7 cellular contexts compared by ENCODE assay signal in the genomic region with DNA sequence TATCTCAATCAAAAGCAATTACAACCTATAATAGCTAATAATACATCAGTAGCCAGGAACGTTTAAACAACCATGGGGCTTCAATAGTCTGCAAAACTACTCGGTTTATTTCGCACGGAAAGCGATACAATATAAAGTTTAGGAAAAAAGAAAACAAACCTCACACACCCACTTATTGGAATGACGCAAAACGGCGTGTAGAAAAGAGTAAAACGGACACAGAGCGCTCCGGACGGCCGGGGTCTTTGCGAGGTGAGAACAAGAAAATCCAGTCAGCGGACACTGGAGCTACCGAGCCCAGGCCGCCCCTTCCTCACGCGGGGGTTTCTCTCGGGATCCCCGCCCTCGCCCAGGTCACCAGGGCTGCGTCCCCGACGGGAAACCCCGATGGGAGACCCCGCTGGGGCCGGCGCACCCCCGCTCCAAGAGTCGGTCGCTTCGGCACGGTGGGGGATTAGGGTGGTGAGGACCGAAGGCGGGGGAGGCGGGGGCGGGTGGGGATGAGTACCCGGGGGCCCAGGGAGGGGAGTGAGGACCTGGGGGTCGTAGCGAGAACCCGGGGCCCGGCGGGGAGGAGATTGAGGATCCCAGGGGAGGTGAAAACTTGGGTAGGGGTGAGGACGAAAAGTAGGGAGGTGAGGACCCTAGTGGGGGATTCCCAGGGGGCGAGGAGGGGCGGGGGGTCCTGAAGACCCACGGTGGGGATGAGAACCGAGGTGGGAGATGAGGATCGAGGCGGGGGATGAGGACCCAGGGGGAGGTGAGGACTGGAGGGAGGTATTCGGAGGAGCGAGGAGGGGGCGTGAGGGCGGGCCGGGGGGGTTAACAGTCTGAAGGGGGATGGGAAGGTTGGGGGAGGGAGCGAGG. TPM values are rescaled to one million over a fixed set of nuclear protein-coding genes. Genes with fewer than 3 reads are reported as not detected.
A peak's percentile ranks its signal among the peaks of the same experiment; 100 is the strongest.
DNase-seq lines count a peak whose midpoint lies in the region; ATAC-seq, FAIRE-seq and TF ChIP-seq lines count a peak whose summit lies in the region.

No MANE protein-coding gene starts in this region.

- H3K27ac Mint-ChIP-seq in WTC11: peak overlapping the region; percentile 72

- 1 to 3% methylated on average over 31 to 57 of the region's 57 CpGs for WGBS in GM23248 (ENCODE audit: low coverage in 1 of 2, low lambda C conversion rate in 2 of 2, missing lambda C conversion rate in 2 of 2), 2 experiments
- 0 to 1% (median 1%) methylated on average over 43 to 57 of the region's 57 CpGs for WGBS in small intestine, 3 donors

- H4K20me1 ChIP-seq in GM23248 (ENCODE audit: insufficient read depth): 0 out of 2 replicates have a peak, but pooled peaks cover 4% of the 10 kb centered on the region

- peaks cover 56% of the 10 kb centered on the region for H3K79me2 ChIP-seq in GM23248 (ENCODE audit: insufficient read depth)

- H3K27ac ChIP-seq in GM23248 (no peak overlapping the region), right atrium auricular region (peak overlapping the region; percentile 96 to 99), small intestine (ENCODE audit: low read depth in 1 of 2, low read length in 1 of 2) (no peak overlapping the region)

- H3K9me3 ChIP-seq in GM23248 (ENCODE audit: low read depth) (no peaks in the 10 kb centered on the region), right atrium auricular region (no peaks in the 10 kb centered on the region), small intestine (ENCODE audit: control insufficient read depth, low read depth) (no peaks in the 10 kb centered on the region)

- no peaks in the 10 kb centered on the region for H3K9me2 ChIP-seq in GM23248 (ENCODE audit: insufficient read depth)

- in situ Hi-C loops in GM23248 (cut with MboI): no loop called here

- no peaks in the 10 kb centered on the region for H3K9me3 Mint-ChIP-seq in WTC11

- no peak for FAIRE-seq in small intestine (lab: Jason Lieb, UNC)

- peak overlapping the region; percentile 89 for H3K9ac ChIP-seq in GM23248

- H3K27me3 Mint-ChIP-seq in WTC11 (ENCODE audit: low read depth): peaks cover 6% of the 10 kb centered on the region

- H3K4me3 Mint-ChIP-seq in WTC11: peak overlapping the region; percentile 85

- no peaks in the 10 kb centered on the region for H3F3A ChIP-seq in GM23248 (ENCODE audit: insufficient read depth)

- H3K4me3 ChIP-seq in GM23248 (peak overlapping the region; percentile 93), right atrium auricular region (peak overlapping the region; percentile 85 to 98), small intestine (ENCODE audit: low read depth in 1 of 2, low read length in 2 of 2) (peak overlapping the region; percentile 82 to 94)

- CTCF ChIA-PET in WTC11 (lab: Charles Lee): interaction anchor here (0.6 to 1.3 kb wide), 4 partner anchors 10 to 212 kb away, joined by 3 to 4 read pairs (median 4); a partner anchor contains a TSS

- no peaks in the 10 kb centered on the region for H3K27me3 ChIP-seq in GM23248 (replicated peaks; ENCODE audit: insufficient read depth)
- H3K27me3 ChIP-seq in right atrium auricular region: no peaks in the 10 kb centered on the region
- no peaks in the 10 kb centered on the region for H3K27me3 ChIP-seq in small intestine (ENCODE audit: control insufficient read depth in 2 of 2, insufficient read depth in 2 of 2, low read length in 2 of 2)

- H3K36me3 ChIP-seq in GM23248 (ENCODE audit: low read depth): peaks cover 5% of the 10 kb centered on the region; the same call in 1 of the 2 replicates
- H3K36me3 ChIP-seq in right atrium auricular region: peaks cover 9% of the 10 kb centered on the region
- H3K36me3 ChIP-seq in small intestine (ENCODE audit: control insufficient read depth in 2 of 2, insufficient read depth in 2 of 2, low read length in 2 of 2): peaks cover 0 to 5% of the 10 kb centered on the region in 2 donors

- H3K4me1 ChIP-seq in GM23248 (ENCODE audit: insufficient read depth) (peaks cover 11% of the 10 kb centered on the region; the same call in 1 of the 2 replicates), right atrium auricular region (peaks cover 0 to 25% of the 10 kb centered on the region in 2 donors), small intestine (ENCODE audit: control insufficient read depth in 2 of 2, insufficient read depth in 1 of 2, low read depth in 1 of 2, low read length in 1 of 2) (peaks cover 0 to 2% of the 10 kb centered on the region in 2 donors)

- ATAC-seq in WTC11 (no peak), GM18868 (IDR thresholded peaks at IDR 0.05; ENCODE audit: unreplicated experiment) (no peak)

- H3K36me3 Mint-ChIP-seq in WTC11: peaks cover 14% of the 10 kb centered on the region

- POLR2A ChIA-PET in WTC11 (lab: Charles Lee): interaction anchor here (1.0 kb wide), 1 partner anchor 118 kb away, joined by 4 read pairs; no protein-coding TSS in a partner anchor

- H3K4me2 ChIP-seq in GM23248 (ENCODE audit: unreplicated experiment): peak overlapping the region; percentile 96

- DNase-seq in GM23248 (peak; percentile 64), WTC11 (ENCODE audit: low spot score) (no peak), right atrium auricular region (ENCODE audit: low spot score) (no peak), small intestine (no peak), retina (no peak)
- DNase-seq in stimulated activated CD4-positive, alpha-beta T cell treated with anti-CD3 and anti-CD28 coated beads, Interleukin-4, amount 100 ng/mL, for 4 hours: no peak

- H2AFZ ChIP-seq in GM23248: peak overlapping the region; percentile 89

- no peak for TF ChIP-seq CTCF in WTC11 (IDR thresholded peaks at IDR 0.05)
- TF ChIP-seq CTCF in right atrium auricular region (IDR thresholded peaks at IDR 0.05): no peak

- H3K4me1 Mint-ChIP-seq in WTC11: peaks cover 14% of the 10 kb centered on the region

TF ChIP-seq in WTC11, 78 proteins besides CTCF, POLR2A, EP300 and RAD21 (continues in another document):
- TF ChIP-seq JUN (CRISPR knock-in tag; IDR thresholded peaks at IDR 0.05): no peak
- TF ChIP-seq ATF1 (CRISPR knock-in tag; IDR thresholded peaks at IDR 0.05): no peak
- TF ChIP-seq, protein P1, sequence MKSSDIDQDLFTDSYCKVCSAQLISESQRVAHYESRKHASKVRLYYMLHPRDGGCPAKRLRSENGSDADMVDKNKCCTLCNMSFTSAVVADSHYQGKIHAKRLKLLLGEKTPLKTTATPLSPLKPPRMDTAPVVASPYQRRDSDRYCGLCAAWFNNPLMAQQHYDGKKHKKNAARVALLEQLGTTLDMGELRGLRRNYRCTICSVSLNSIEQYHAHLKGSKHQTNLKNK (CRISPR knock-in tag; IDR thresholded peaks at IDR 0.05): no peak
- TF ChIP-seq, protein P2, sequence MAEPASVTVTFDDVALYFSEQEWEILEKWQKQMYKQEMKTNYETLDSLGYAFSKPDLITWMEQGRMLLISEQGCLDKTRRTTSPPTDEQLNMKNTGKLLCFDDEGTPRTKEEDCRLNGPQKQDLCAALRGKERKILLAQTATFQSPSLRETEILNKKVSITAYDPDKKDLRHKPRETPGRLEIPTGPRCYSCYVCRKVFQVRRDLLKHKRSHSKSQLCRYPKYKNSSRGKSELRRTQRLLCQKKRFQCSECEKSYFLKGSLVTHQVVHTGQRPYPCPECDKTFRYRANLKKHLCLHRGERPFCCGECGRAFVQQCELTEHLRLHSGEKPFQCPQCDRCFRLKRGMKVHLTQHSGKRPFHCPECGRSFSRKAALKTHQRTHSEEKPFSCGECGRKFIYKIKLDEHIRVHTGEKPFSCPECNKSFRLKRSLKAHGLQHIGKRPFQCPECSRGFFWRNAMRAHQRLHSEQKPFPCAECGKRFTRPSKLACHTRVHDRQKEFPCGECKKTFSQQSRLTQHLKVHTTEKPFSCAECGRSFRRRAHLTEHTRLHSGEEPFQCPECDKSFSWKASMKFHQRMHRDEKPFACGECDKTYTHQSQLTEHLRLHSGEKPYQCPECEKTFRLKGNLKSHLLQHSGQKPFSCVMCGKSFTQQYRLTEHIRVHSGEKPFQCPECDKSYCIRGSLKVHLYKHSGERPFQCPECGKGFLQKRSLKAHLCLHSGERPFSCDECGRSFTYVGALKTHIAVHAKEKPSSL (CRISPR knock-in tag; conservative IDR thresholded peaks at IDR 0.05): no peak
- no peak for TF ChIP-seq IRF2 (CRISPR knock-in tag; IDR thresholded peaks at IDR 0.05; ENCODE audit: borderline replicate concordance, low read depth)
- TF ChIP-seq, protein P3, sequence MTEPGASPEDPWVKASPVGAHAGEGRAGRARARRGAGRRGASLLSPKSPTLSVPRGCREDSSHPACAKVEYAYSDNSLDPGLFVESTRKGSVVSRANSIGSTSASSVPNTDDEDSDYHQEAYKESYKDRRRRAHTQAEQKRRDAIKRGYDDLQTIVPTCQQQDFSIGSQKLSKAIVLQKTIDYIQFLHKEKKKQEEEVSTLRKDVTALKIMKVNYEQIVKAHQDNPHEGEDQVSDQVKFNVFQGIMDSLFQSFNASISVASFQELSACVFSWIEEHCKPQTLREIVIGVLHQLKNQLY (CRISPR knock-in tag; IDR thresholded peaks at IDR 0.05): no peak
- TF ChIP-seq JAZF1 (CRISPR knock-in tag; IDR thresholded peaks at IDR 0.05): no peak
- TF ChIP-seq, protein P4, sequence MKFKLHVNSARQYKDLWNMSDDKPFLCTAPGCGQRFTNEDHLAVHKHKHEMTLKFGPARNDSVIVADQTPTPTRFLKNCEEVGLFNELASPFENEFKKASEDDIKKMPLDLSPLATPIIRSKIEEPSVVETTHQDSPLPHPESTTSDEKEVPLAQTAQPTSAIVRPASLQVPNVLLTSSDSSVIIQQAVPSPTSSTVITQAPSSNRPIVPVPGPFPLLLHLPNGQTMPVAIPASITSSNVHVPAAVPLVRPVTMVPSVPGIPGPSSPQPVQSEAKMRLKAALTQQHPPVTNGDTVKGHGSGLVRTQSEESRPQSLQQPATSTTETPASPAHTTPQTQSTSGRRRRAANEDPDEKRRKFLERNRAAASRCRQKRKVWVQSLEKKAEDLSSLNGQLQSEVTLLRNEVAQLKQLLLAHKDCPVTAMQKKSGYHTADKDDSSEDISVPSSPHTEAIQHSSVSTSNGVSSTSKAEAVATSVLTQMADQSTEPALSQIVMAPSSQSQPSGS (CRISPR knock-in tag; IDR thresholded peaks at IDR 0.05; ENCODE audit: borderline replicate concordance, low read depth): no peak
- TF ChIP-seq TEAD4 (CRISPR knock-in tag; IDR thresholded peaks at IDR 0.05): no peak
- no peak for TF ChIP-seq OVOL2 (CRISPR knock-in tag; IDR thresholded peaks at IDR 0.05; ENCODE audit: borderline replicate concordance)

RNA-seq across cellular contexts. Expression of a gene that starts 0.7 kb away (rescaled TPM):
- total RNA-seq in GM23248 (2014; rRNA removed; shearing (Covaris generic)): 16.9 and 18.7 TPM in 2 replicates
- polyA plus RNA-seq in GM23248 (2016; fragmentation: Nextera tagmentation; extraction: Ambion mirVana) (23.6 and 23.9 TPM in 2 replicates), small intestine (10 to 100 TPM; 12.7 to 23.3 (median 21.9) TPM)
- total RNA-seq in WTC11 (2021) (63.3 to 72.6 TPM (median 69.2 TPM) in 3 replicates), right atrium auricular region (10 to 100 TPM in 1 of 2 donors, 1 to 10 TPM in 1; 8.0 to 12.7 TPM)

RNA-seq across cellular contexts. Expression of a gene that starts 51.1 kb away (rescaled TPM):
- 0.38 TPM in 1 of 2 replicates, not detected in the other for total RNA-seq in GM23248 (2014; rRNA removed; shearing (Covaris generic))
- polyA plus RNA-seq in GM23248 (2016; fragmentation: Nextera tagmentation; extraction: Ambion mirVana): 0.03 TPM in 1 of 2 replicates, not detected in the other
- total RNA-seq in WTC11 (2021): 19.7 to 20.2 TPM (median 20.0 TPM) in 3 replicates
- total RNA-seq in right atrium auricular region: 1 to 10 TPM; 3.0 to 3.2 TPM
- polyA plus RNA-seq in small intestine: 1 to 10 TPM in 1 of 3 donors, under 1 TPM in 1, not detected in 1; under 0.01 to 1.8 TPM

Comparison
In these comparisons a context has a peak if more than half of its experiments do, and no peak if none do; other contexts are left out.
1. H3K27ac ChIP-seq: peak in right atrium auricular region (2 of 2); none in GM23248 (single experiment) and small intestine (0 of 2).
2. Peak in every context shown above with its lines, with median percentiles within 50 percentile points of each other: H3K4me3 ChIP-seq.